In genomic region chr6:29035951-29036350, GRCh38 we compare ENCODE assay signal across 22 cellular contexts. TPM values are rescaled to one million over a fixed set of nuclear protein-coding genes. Genes with fewer than 3 reads are reported as not detected.
A peak's percentile ranks its signal among the peaks of the same experiment; 100 is the strongest.
DNase-seq lines count a peak whose midpoint lies in the region; ATAC-seq, FAIRE-seq and TF ChIP-seq lines count a peak whose summit lies in the region.
"Had no signal": no experiment of that assay in that cellular context is flagged by ENCODE, and none has a peak within 500 bp of the region (broad histone marks: within the 10 kb centered on the region; RNA-seq: fewer than 3 reads in every experiment).

No MANE protein-coding gene starts in this region.

- H3K27me3 ChIP-seq in H7 (ENCODE audit: control insufficient read depth, insufficient read depth, low read length) (no peaks in the 10 kb centered on the region), K562 (ENCODE audit: control insufficient read depth in 2 of 2, insufficient read depth in 2 of 2, low read length in 2 of 2) (no peaks in the 10 kb centered on the region)

- H3K4me3 ChIP-seq in H7 (ENCODE audit: insufficient read depth, low read depth, low read length): no peak overlapping the region
- H3K4me3 ChIP-seq in K562: no peak overlapping the region

- TF ChIP-seq EP300 in K562 (IDR thresholded peaks at IDR 0.05; ENCODE audit: low read length): no peak

- 0 out of 4 replicates have a peak overlapping the region, but pooled peaks of 1 of the 2 experiments have one; percentile 14 for H3K9ac ChIP-seq in K562 (ENCODE audit: insufficient read depth in 1 of 2, low read depth in 2 of 2, low read length in 2 of 2)

- no peaks in the 10 kb centered on the region for H3K9me3 ChIP-seq in K562 (replicated peaks; ENCODE audit: control insufficient read depth, insufficient read depth, low read depth, low read length)
- H3K9me3 ChIP-seq: BE2C had no signal

- FAIRE-seq in K562 (lab: Jason Lieb, UNC): no peak
- FAIRE-seq: A204.1, D721Med, GM12892, GM18507, H54, HTR-8/SVneo had no signal

- no peak overlapping the region for H3K4me2 ChIP-seq in K562 (ENCODE audit: insufficient read depth, low read length)

- TF ChIP-seq RAD21 in K562 (CRISPR knock-in tag; conservative IDR thresholded peaks at IDR 0.05 in 1 of 2, IDR thresholded peaks at IDR 0.05 in 1 of 2): no peak

- H3K36me3 Mint-ChIP-seq in immature natural killer cell: no peaks in the 10 kb centered on the region
- H3K36me3 Mint-ChIP-seq: CD4-positive, CD25-positive, alpha-beta regulatory T cell; CD8-positive, alpha-beta memory T cell had no signal

- no peak for ATAC-seq in K562

- no peak for TF ChIP-seq CTCF in K562 (IDR thresholded peaks at IDR 0.05 in 2 of 3, conservative IDR thresholded peaks at IDR 0.05 in 1 of 3; ENCODE audit: insufficient read depth in 2 of 3, low read depth in 1 of 3, low read length in 3 of 3)

- no TSS peak for BruUV-seq in K562 (replicated peaks; lab: Mats Ljungman, UMichigan)

- TF ChIP-seq POLR2A in K562 (conservative IDR thresholded peaks at IDR 0.05): no peak

- no peaks in the 10 kb centered on the region for H3K9me3 Mint-ChIP-seq in immature natural killer cell
- H3K9me3 Mint-ChIP-seq: CD4-positive, CD25-positive, alpha-beta regulatory T cell; CD8-positive, alpha-beta memory T cell had no signal

- H3K27ac ChIP-seq in K562 (ENCODE audit: extremely low read depth, low read depth, low read length): no peak overlapping the region

- H3K36me3 ChIP-seq in H7 (replicated peaks; ENCODE audit: control insufficient read depth, insufficient read depth, low read length): no peaks in the 10 kb centered on the region
- no peaks in the 10 kb centered on the region for H3K36me3 ChIP-seq in K562 (ENCODE audit: control insufficient read depth, insufficient read depth, low read length)
- H3K36me3 ChIP-seq: BE2C had no signal

- DNase-seq in H7 (peak; percentile 27), K562 (ENCODE audit: extremely low read depth in 1 of 4, low spot score in 3 of 4) (no peak), iPS-NIHi7 (ENCODE audit: extremely low spot score) (peak; percentile 11), immature natural killer cell (no peak), NCI-H510A (lab: John Stamatoyannopoulos, UW) (no peak), putamen (ENCODE audit: low spot score) (no peak)
- DNase-seq in activated T-cell treated with anti-CD3 and anti-CD28 coated beads, Interleukin-2, amount 50 U/mL, for 1 hour: no peak
- DNase-seq: ACHN; BE2C; C1 segment of cervical spinal cord; CD4-positive, CD25-positive, alpha-beta regulatory T cell; CD8-positive, alpha-beta memory T cell; COR-L47; GDM1; IMR-90; KBM-7 had no signal

- POLR2A ChIA-PET in K562 (lab: Yijun Ruan, JAX): no interaction called here

- H4K20me1 ChIP-seq in K562 (replicated peaks; ENCODE audit: control insufficient read depth, insufficient read depth, low read length): no peaks in the 10 kb centered on the region

- peak overlapping the region; percentile 14 for H2AFZ ChIP-seq in K562 (ENCODE audit: low read depth, low read length)

- CTCF ChIA-PET in K562 (lab: Yijun Ruan, JAX; ENCODE audit: low intra/inter-chr PET ratio): no interaction called here

- in situ Hi-C loops in K562 (cut with MboI): no loop called here

- WGBS in K562 (ENCODE audit: insufficient coverage, low coverage, missing lambda C conversion rate): 70% methylated on average over 23 of the region's 24 CpGs

- H3K4me1 ChIP-seq in K562 (replicated peaks in 1 of 2; ENCODE audit: control insufficient read depth in 2 of 2, insufficient read depth in 2 of 2, low read length in 2 of 2): peaks cover 0 to 4% of the 10 kb centered on the region in 2 experiments; a peak in 1 of 5 replicates
- H3K4me1 ChIP-seq: BE2C had no signal

- H3K79me2 ChIP-seq in K562 (ENCODE audit: control insufficient read depth, insufficient read depth, low read length): no peaks in the 10 kb centered on the region

- intact Hi-C loops in K562 (cut with micrococcal nuclease): no loop called here

- no peaks in the 10 kb centered on the region for H3K9me1 ChIP-seq in K562 (ENCODE audit: control insufficient read depth, insufficient read depth, low read length)

- no peak overlapping the region for H3K27ac Mint-ChIP-seq in immature natural killer cell
- H3K27ac Mint-ChIP-seq: CD4-positive, CD25-positive, alpha-beta regulatory T cell; CD8-positive, alpha-beta memory T cell had no signal

- H3K4me3 Mint-ChIP-seq in immature natural killer cell: no peak overlapping the region
- H3K4me3 Mint-ChIP-seq: CD4-positive, CD25-positive, alpha-beta regulatory T cell; CD8-positive, alpha-beta memory T cell had no signal

- H3K27me3 Mint-ChIP-seq in immature natural killer cell (ENCODE audit: low read depth in 3 of 3): peaks cover 7 to 13% (median 8%) of the 10 kb centered on the region in 3 donors

- no peaks in the 10 kb centered on the region for H3K4me1 Mint-ChIP-seq in immature natural killer cell
- H3K4me1 Mint-ChIP-seq: CD4-positive, CD25-positive, alpha-beta regulatory T cell; CD8-positive, alpha-beta memory T cell had no signal

RNA-seq across cellular contexts. Expression of gene OR2W1, which starts 9.0 kb away (rescaled TPM):
- total RNA-seq in H7 (2014; rRNA removed; shearing (Covaris generic)): not detected in 2 replicates
- not detected in 2 replicates for total RNA-seq in K562 (2011; cell fraction: chromatin; rRNA removed; ENCODE audit: low replicate concordance)
- total RNA-seq in K562 (2011; cell fraction: nucleolus; rRNA removed): not detected in 2 replicates
- total RNA-seq in K562 (2011; cell fraction: nucleoplasm; rRNA removed): not detected in 2 replicates
- total RNA-seq in K562 (2014; rRNA removed) (not detected in 2 replicates), K562 (2014; rRNA removed; fragmentation: Illumina TruSeq; extraction: Trizol) (not detected in 2 replicates), K562 (2015; rRNA removed; fragmentation: Illumina TruSeq; extraction: Trizol) (not detected in 2 replicates), K562 (2021) (not detected in 2 replicates)
- polyA plus RNA-seq in K562 (2011; rRNA removed) (not detected in 2 replicates), K562 (2014; fragmentation: Illumina TruSeq; extraction: Trizol) (not detected in 2 replicates), K562 (2014; fragmentation: Nextera tagmentation; extraction: Ambion mirVana) (not detected), K562 (2014; rRNA removed) (not detected in 2 replicates), immature natural killer cell (not detected)
- polyA plus RNA-seq in K562 (2011; cell fraction: cytosol; rRNA removed): not detected in 2 replicates
- not detected in 2 replicates for polyA plus RNA-seq in K562 (2011; cell fraction: nucleus; rRNA removed)
- not detected in 2 replicates for polyA plus RNA-seq in K562 (2012)
- not detected in 2 replicates for polyA minus RNA-seq in K562 (2011; rRNA and poly(A)+ RNA removed)
- not detected in 2 replicates for polyA minus RNA-seq in K562 (2011; cell fraction: cytosol; rRNA and poly(A)+ RNA removed)
- not detected in 2 replicates for polyA minus RNA-seq in K562 (2011; cell fraction: nucleus; rRNA and poly(A)+ RNA removed)
- total RNA-seq: CD4-positive, CD25-positive, alpha-beta regulatory T cell; CD8-positive, alpha-beta memory T cell; IMR-90 had no signal
- polyA plus RNA-seq: CD4-positive, CD25-positive, alpha-beta regulatory T cell; CD8-positive, alpha-beta memory T cell; IMR-90 had no signal

RNA-seq across cellular contexts. Expression of gene ZNF311, which starts 30.8 kb away (rescaled TPM):
- total RNA-seq in H7 (2014; rRNA removed; shearing (Covaris generic)): 1.4 and 2.8 TPM in 2 replicates
- total RNA-seq in K562 (2011; cell fraction: chromatin; rRNA removed; ENCODE audit: low replicate concordance): 7.3 and 15.9 TPM in 2 replicates
- 5.4 and 5.5 TPM in 2 replicates for total RNA-seq in K562 (2011; cell fraction: nucleolus; rRNA removed)
- 6.9 and 7.6 TPM in 2 replicates for total RNA-seq in K562 (2011; cell fraction: nucleoplasm; rRNA removed)
- 5.6 and 6.3 TPM in 2 replicates for total RNA-seq in K562 (2014; rRNA removed)
- total RNA-seq in K562 (2014; rRNA removed; fragmentation: Illumina TruSeq; extraction: Trizol): 8.3 and 9.5 TPM in 2 replicates
- 7.4 and 8.2 TPM in 2 replicates for total RNA-seq in K562 (2015; rRNA removed; fragmentation: Illumina TruSeq; extraction: Trizol)
- 6.5 and 7.5 TPM in 2 replicates for total RNA-seq in K562 (2021)
- polyA plus RNA-seq in K562 (2011; rRNA removed): 7.5 and 9.3 TPM in 2 replicates
- polyA plus RNA-seq in K562 (2011; cell fraction: cytosol; rRNA removed): 1.7 and 3.6 TPM in 2 replicates
- polyA plus RNA-seq in K562 (2011; cell fraction: nucleus; rRNA removed): 17.8 and 23.0 TPM in 2 replicates
- polyA plus RNA-seq in K562 (2012): 4.8 and 9.8 TPM in 2 replicates
- 6.5 and 7.5 TPM in 2 replicates for polyA plus RNA-seq in K562 (2014; fragmentation: Illumina TruSeq; extraction: Trizol)
- 10 to 100 TPM in 1 of 2 experiments, 1 to 10 TPM in 1; 5.1 to 10.0 TPM for polyA plus RNA-seq in K562 (2014; fragmentation: Nextera tagmentation; extraction: Ambion mirVana)
- 7.5 and 8.3 TPM in 2 replicates for polyA plus RNA-seq in K562 (2014; rRNA removed)
- polyA minus RNA-seq in K562 (2011; rRNA and poly(A)+ RNA removed): 7.8 and 11.1 TPM in 2 replicates
- polyA minus RNA-seq in K562 (2011; cell fraction: cytosol; rRNA and poly(A)+ RNA removed): 2.1 and 2.3 TPM in 2 replicates
- polyA minus RNA-seq in K562 (2011; cell fraction: nucleus; rRNA and poly(A)+ RNA removed): 3.1 and 7.7 TPM in 2 replicates
- polyA plus RNA-seq in immature natural killer cell: not detected
- total RNA-seq: CD4-positive, CD25-positive, alpha-beta regulatory T cell had no signal
- polyA plus RNA-seq: CD8-positive, alpha-beta memory T cell had no signal

RNA-seq across cellular contexts. Expression of gene OR2B3, which starts 51.2 kb away (rescaled TPM):
- total RNA-seq in H7 (2014; rRNA removed; shearing (Covaris generic)): not detected in 2 replicates
- total RNA-seq in K562 (2011; cell fraction: chromatin; rRNA removed; ENCODE audit: low replicate concordance): not detected in 2 replicates
- not detected in 2 replicates for total RNA-seq in K562 (2011; cell fraction: nucleolus; rRNA removed)
- total RNA-seq in K562 (2011; cell fraction: nucleoplasm; rRNA removed): not detected in 2 replicates
- total RNA-seq in K562 (2014; rRNA removed) (not detected in 2 replicates), K562 (2014; rRNA removed; fragmentation: Illumina TruSeq; extraction: Trizol) (not detected in 2 replicates), K562 (2015; rRNA removed; fragmentation: Illumina TruSeq; extraction: Trizol) (not detected in 2 replicates), K562 (2021) (not detected in 2 replicates)
- polyA plus RNA-seq in K562 (2011; rRNA removed) (not detected in 2 replicates), K562 (2014; fragmentation: Illumina TruSeq; extraction: Trizol) (not detected in 2 replicates), K562 (2014; fragmentation: Nextera tagmentation; extraction: Ambion mirVana) (not detected), K562 (2014; rRNA removed) (not detected in 2 replicates), immature natural killer cell (not detected)
- polyA plus RNA-seq in K562 (2011; cell fraction: cytosol; rRNA removed): not detected in 2 replicates
- not detected in 2 replicates for polyA plus RNA-seq in K562 (2011; cell fraction: nucleus; rRNA removed)
- polyA plus RNA-seq in K562 (2012): not detected in 2 replicates
- polyA minus RNA-seq in K562 (2011; rRNA and poly(A)+ RNA removed): not detected in 2 replicates
- not detected in 2 replicates for polyA minus RNA-seq in K562 (2011; cell fraction: cytosol; rRNA and poly(A)+ RNA removed)
- not detected in 2 replicates for polyA minus RNA-seq in K562 (2011; cell fraction: nucleus; rRNA and poly(A)+ RNA removed)
- total RNA-seq: CD4-positive, CD25-positive, alpha-beta regulatory T cell; CD8-positive, alpha-beta memory T cell; IMR-90 had no signal
- polyA plus RNA-seq: CD4-positive, CD25-positive, alpha-beta regulatory T cell; CD8-positive, alpha-beta memory T cell; IMR-90 had no signal

Comparison
In these comparisons a context has a peak if more than half of its experiments do, and no peak if none do; other contexts are left out.
1. DNase-seq: peak in H7 (single experiment) and iPS-NIHi7 (single experiment); none in K562 (0 of 4), activated T-cell treated with anti-CD3 and anti-CD28 coated beads, Interleukin-2, amount 50 U/mL, for 1 hour (single experiment), immature natural killer cell (0 of 3), NCI-H510A (single experiment) and putamen (single experiment).